ENCODE assay signal across 1 cellular context in the genomic region with DNA sequence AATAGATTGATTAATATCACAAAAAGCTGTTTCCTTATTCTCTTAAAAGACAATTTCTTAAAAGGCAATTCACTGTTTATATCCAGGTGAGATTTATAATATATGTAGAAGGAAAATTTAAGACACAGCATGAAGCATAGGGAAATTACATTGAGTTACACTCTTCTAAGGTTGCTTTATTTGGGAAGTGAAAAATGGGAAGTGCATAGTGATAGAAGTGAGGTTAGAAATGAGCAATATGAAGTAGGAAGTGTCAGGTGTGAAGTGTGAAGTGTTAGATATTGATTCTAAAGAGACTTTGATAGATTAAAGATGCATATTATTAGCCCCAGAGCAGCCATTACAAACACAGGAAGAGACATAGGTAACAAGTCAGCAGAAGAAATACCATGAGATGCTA.
TF ChIP-seq lines count a peak whose summit lies in the region.

No MANE protein-coding gene starts in this region.

TF ChIP-seq in GM12878, 131 proteins besides CTCF, POLR2A, EP300 and RAD21 (continued from another document):
- TF ChIP-seq, protein P1, sequence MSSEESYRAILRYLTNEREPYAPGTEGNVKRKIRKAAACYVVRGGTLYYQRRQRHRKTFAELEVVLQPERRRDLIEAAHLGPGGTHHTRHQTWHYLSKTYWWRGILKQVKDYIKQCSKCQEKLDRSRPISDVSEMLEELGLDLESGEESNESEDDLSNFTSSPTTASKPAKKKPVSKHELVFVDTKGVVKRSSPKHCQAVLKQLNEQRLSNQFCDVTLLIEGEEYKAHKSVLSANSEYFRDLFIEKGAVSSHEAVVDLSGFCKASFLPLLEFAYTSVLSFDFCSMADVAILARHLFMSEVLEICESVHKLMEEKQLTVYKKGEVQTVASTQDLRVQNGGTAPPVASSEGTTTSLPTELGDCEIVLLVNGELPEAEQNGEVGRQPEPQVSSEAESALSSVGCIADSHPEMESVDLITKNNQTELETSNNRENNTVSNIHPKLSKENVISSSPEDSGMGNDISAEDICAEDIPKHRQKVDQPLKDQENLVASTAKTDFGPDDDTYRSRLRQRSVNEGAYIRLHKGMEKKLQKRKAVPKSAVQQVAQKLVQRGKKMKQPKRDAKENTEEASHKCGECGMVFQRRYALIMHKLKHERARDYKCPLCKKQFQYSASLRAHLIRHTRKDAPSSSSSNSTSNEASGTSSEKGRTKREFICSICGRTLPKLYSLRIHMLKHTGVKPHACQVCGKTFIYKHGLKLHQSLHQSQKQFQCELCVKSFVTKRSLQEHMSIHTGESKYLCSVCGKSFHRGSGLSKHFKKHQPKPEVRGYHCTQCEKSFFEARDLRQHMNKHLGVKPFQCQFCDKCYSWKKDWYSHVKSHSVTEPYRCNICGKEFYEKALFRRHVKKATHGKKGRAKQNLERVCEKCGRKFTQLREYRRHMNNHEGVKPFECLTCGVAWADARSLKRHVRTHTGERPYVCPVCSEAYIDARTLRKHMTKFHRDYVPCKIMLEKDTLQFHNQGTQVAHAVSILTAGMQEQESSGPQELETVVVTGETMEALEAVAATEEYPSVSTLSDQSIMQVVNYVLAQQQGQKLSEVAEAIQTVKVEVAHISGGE (CRISPR knock-in tag; IDR thresholded peaks at IDR 0.05) = no peak
